Comparison of ENCODE assay signal across 29 cellular contexts in the genomic region with DNA sequence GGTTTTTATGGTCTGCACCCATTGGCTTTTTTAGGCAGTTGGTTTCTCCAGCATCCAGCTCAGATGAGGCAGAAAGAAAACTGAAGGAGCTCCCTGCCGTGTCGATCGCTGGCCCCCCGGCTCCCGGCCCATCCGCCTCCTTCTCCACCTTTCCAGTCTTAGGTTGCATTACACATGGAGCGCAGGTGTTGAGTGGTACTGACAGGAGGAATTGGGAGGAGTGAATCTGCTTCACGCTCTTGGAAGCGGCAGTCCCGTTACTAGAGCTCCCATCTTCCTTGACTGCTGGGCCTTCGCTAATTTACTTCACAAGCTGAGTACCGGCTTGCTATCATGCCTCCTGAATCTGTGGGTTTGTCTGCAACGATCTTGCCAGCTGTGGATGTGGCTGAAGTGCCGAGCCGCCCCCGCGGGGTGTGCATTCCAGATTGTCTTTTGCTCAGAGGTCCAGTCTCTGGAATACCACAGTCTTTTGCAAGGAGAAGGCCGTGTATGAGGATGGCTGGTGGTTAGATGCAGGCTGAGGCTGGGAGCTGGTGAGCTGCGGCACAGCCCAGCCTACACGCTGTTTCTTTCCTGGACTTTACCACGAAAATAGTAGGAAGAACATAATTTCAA. TPM values are rescaled to one million over a fixed set of nuclear protein-coding genes. Genes with fewer than 3 reads are reported as not detected.
DNase-seq lines count a peak whose midpoint lies in the region; FAIRE-seq and TF ChIP-seq lines count a peak whose summit lies in the region.
"Had no signal": no experiment of that assay in that cellular context is flagged by ENCODE, and none has a peak within 500 bp of the region (broad histone marks: within the 10 kb centered on the region; RNA-seq: fewer than 3 reads in every experiment).

No MANE protein-coding gene starts in this region.

- no peak overlapping the region for H2AK5ac ChIP-seq in mesenchymal stem cell (ENCODE audit: low read length, severe bottlenecking)

- no peak overlapping the region for H2BK120ac ChIP-seq in mesenchymal stem cell (ENCODE audit: low read depth, low read length)

- H3K27me3 ChIP-seq in astrocyte (ENCODE audit: insufficient read depth, low read length) (no peaks in the 10 kb centered on the region), mesenchymal stem cell (ENCODE audit: control insufficient read depth in 1 of 2, insufficient read depth in 1 of 2, low read length in 2 of 2) (no peaks in the 10 kb centered on the region), brain microvascular endothelial cell (replicated peaks) (no peaks in the 10 kb centered on the region), breast epithelium (no peaks in the 10 kb centered on the region)
- H3K27me3 ChIP-seq: left lung, testis had no signal

- H3K79me2 ChIP-seq in astrocyte (ENCODE audit: insufficient read depth, low read length) = no peaks in the 10 kb centered on the region

- intact Hi-C loops in posterior vena cava (cut with DNase I) (loop anchor here in 1 of 2 donors (10.0 kb wide), 1 partner anchor 129 kb away; no protein-coding TSS in a partner anchor), breast epithelium (cut with DNase I; ENCODE audit: low total_unique reads) (no loop called here)

- H3K27ac ChIP-seq in astrocyte (ENCODE audit: low read depth, low read length) (no peak overlapping the region), mesenchymal stem cell (ENCODE audit: low read length, poor library complexity, severe bottlenecking) (no peak overlapping the region), brain microvascular endothelial cell (no peak overlapping the region), breast epithelium (no peak overlapping the region)
- H3K27ac ChIP-seq: left lung, testis, WERI-Rb-1 had no signal

- H2AFZ ChIP-seq in astrocyte (ENCODE audit: low read depth, low read length) (no peak overlapping the region), mesenchymal stem cell (ENCODE audit: low read depth, low read length) (no peak overlapping the region)

- no peak overlapping the region for H3K27ac Mint-ChIP-seq in astrocyte (ENCODE audit: unreplicated experiment)
- H3K27ac Mint-ChIP-seq: activated CD4-positive, alpha-beta T cell treated with anti-CD3 and anti-CD28 coated beads, Interleukin-2, amount 10 ng/mL, durations not matched to agents 24 days and 14 days; activated naive CD4-positive, alpha-beta T cell treated with anti-CD3 and anti-CD28 coated beads, Interleukin-2, amount 10 ng/mL, durations not matched to agents 7 days and 5 days; CD8-positive, alpha-beta T cell; stimulated activated memory B cell treated with anti-CD40 and anti-IgM and Interleukin-4, amounts not matched to agents 10 μg/mL and 1 μg/mL and 100 μg/mL, for 72 hours had no signal

- H3K23ac ChIP-seq in mesenchymal stem cell (ENCODE audit: low read length in 2 of 2) = no peak overlapping the region

- no peaks in the 10 kb centered on the region for H3K9me3 Mint-ChIP-seq in astrocyte (ENCODE audit: unreplicated experiment)
- H3K9me3 Mint-ChIP-seq: activated CD4-positive, alpha-beta T cell treated with anti-CD3 and anti-CD28 coated beads, Interleukin-2, amount 10 ng/mL, durations not matched to agents 24 days and 14 days; activated naive CD4-positive, alpha-beta T cell treated with anti-CD3 and anti-CD28 coated beads, Interleukin-2, amount 10 ng/mL, durations not matched to agents 7 days and 5 days; CD8-positive, alpha-beta T cell; naive B cell; stimulated activated memory B cell treated with anti-CD40 and anti-IgM and Interleukin-4, amounts not matched to agents 10 μg/mL and 1 μg/mL and 100 μg/mL, for 72 hours had no signal

- TF ChIP-seq CTCF in astrocyte (IDR thresholded peaks at IDR 0.05; ENCODE audit: insufficient read depth, low read depth, low read length) = no peak
- no peak for TF ChIP-seq CTCF in fibroblast of villous mesenchyme (IDR thresholded peaks at IDR 0.05; ENCODE audit: insufficient read depth, low read depth, low read length)
- TF ChIP-seq CTCF in brain microvascular endothelial cell (IDR thresholded peaks at IDR 0.05; ENCODE audit: low read depth, low read length, missing control alignments) = no peak
- no peak for TF ChIP-seq CTCF in breast epithelium (IDR thresholded peaks at IDR 0.05)

- H3K27me3 Mint-ChIP-seq in astrocyte (ENCODE audit: low read depth, unreplicated experiment) = no peaks in the 10 kb centered on the region
- H3K27me3 Mint-ChIP-seq: activated CD4-positive, alpha-beta T cell treated with anti-CD3 and anti-CD28 coated beads, Interleukin-2, amount 10 ng/mL, durations not matched to agents 24 days and 14 days; activated naive CD4-positive, alpha-beta T cell treated with anti-CD3 and anti-CD28 coated beads, Interleukin-2, amount 10 ng/mL, durations not matched to agents 7 days and 5 days; naive B cell; stimulated activated memory B cell treated with anti-CD40 and anti-IgM and Interleukin-4, amounts not matched to agents 10 μg/mL and 1 μg/mL and 100 μg/mL, for 72 hours had no signal

- TF ChIP-seq POLR2A in breast epithelium (IDR thresholded peaks at IDR 0.05) = no peak

- no peak overlapping the region for H2BK5ac ChIP-seq in mesenchymal stem cell (ENCODE audit: low read depth, low read length, poor library complexity, severe bottlenecking)

- H2BK12ac ChIP-seq in mesenchymal stem cell (ENCODE audit: low read length in 2 of 2) = no peak overlapping the region

- H3K4me3 ChIP-seq in astrocyte (ENCODE audit: insufficient read depth, low read depth, low read length) (no peak overlapping the region), fibroblast of villous mesenchyme (ENCODE audit: low read depth, low read length) (no peak overlapping the region), mesenchymal stem cell (ENCODE audit: insufficient read depth in 1 of 2, low read depth in 1 of 2, low read length in 2 of 2) (no peak overlapping the region), brain microvascular endothelial cell (ENCODE audit: low read depth, low read length) (no peak overlapping the region), breast epithelium (no peak overlapping the region)
- H3K4me3 ChIP-seq: left lung, testis had no signal

- H4K20me1 ChIP-seq in astrocyte (ENCODE audit: insufficient read depth, low read length) = no peaks in the 10 kb centered on the region

- no peak overlapping the region for H3K14ac ChIP-seq in mesenchymal stem cell (ENCODE audit: low read length in 2 of 2)

- DNase-seq in GM03348 (ENCODE audit: low spot score) (peak; percentile 67), astrocyte (ENCODE audit: low read depth) (peak; percentile 85), fibroblast of villous mesenchyme (ENCODE audit: low read depth) (peak; percentile 41), posterior vena cava (ENCODE audit: low spot score) (peak; percentile 48), mesenchymal stem cell (no peak), brain microvascular endothelial cell (no peak), breast epithelium (ENCODE audit: low spot score in 2 of 2) (no peak), AML-193 (lab: John Stamatoyannopoulos, UW) (no peak)
- DNase-seq: activated CD4-positive, alpha-beta T cell treated with anti-CD3 and anti-CD28 coated beads, Interleukin-2, amount 10 ng/mL, durations not matched to agents 24 days and 14 days; activated naive CD4-positive, alpha-beta T cell treated with anti-CD3 and anti-CD28 coated beads, Interleukin-2, amount 10 ng/mL, durations not matched to agents 7 days and 5 days; CD8-positive, alpha-beta T cell; central memory CD4-positive, alpha-beta T cell; dermis blood vessel endothelial cell; DMS 273 treated with DMSO at 0.1 percent for 48 hours; HCEC 1CT; KBM-7; naive B cell; NCI-H2029; NCI-H774; right cardiac atrium; stimulated activated CD4-positive, alpha-beta T cell treated with anti-CD3 and anti-CD28 coated beads, Interleukin-12 subunit alpha, Interleukin-12 subunit beta, amount 100 ng/mL, for 4 hours; stimulated activated CD4-positive, alpha-beta T cell treated with anti-CD3 and anti-CD28 coated beads, Interleukin-4, amount 100 ng/mL, for 1 hour; SW 1271; T-helper 9 cell; testis; WERI-Rb-1 had no signal

- H3K4me1 ChIP-seq in astrocyte (ENCODE audit: insufficient read depth, low read length) (peaks cover 14% of the 10 kb centered on the region), mesenchymal stem cell (ENCODE audit: control insufficient read depth, insufficient read depth, low read depth, low read length) (peaks cover 16% of the 10 kb centered on the region), breast epithelium (no peaks in the 10 kb centered on the region)
- H3K4me1 ChIP-seq: left lung, testis had no signal

- H3K4me1 Mint-ChIP-seq in astrocyte (ENCODE audit: low read depth, unreplicated experiment) = peaks cover 20% of the 10 kb centered on the region
- H3K4me1 Mint-ChIP-seq: stimulated activated memory B cell treated with anti-CD40 and anti-IgM and Interleukin-4, amounts not matched to agents 10 μg/mL and 1 μg/mL and 100 μg/mL, for 72 hours had no signal

- WGBS in mesenchymal stem cell = 96% methylated on average over 17 of the region's 21 CpGs

- H3K4me3 Mint-ChIP-seq in astrocyte (ENCODE audit: unreplicated experiment) = no peak overlapping the region
- H3K4me3 Mint-ChIP-seq: activated CD4-positive, alpha-beta T cell treated with anti-CD3 and anti-CD28 coated beads, Interleukin-2, amount 10 ng/mL, durations not matched to agents 24 days and 14 days; activated naive CD4-positive, alpha-beta T cell treated with anti-CD3 and anti-CD28 coated beads, Interleukin-2, amount 10 ng/mL, durations not matched to agents 7 days and 5 days; CD8-positive, alpha-beta T cell; naive B cell; stimulated activated memory B cell treated with anti-CD40 and anti-IgM and Interleukin-4, amounts not matched to agents 10 μg/mL and 1 μg/mL and 100 μg/mL, for 72 hours had no signal

- H3K36me3 ChIP-seq in astrocyte (ENCODE audit: insufficient read depth, low read length) = no peaks in the 10 kb centered on the region
- H3K36me3 ChIP-seq in mesenchymal stem cell (ENCODE audit: control insufficient read depth in 1 of 2, insufficient read depth in 2 of 2, low read depth in 1 of 2, low read length in 2 of 2) = peaks cover 56 to 64% of the 10 kb centered on the region in 2 experiments
- peaks cover 8% of the 10 kb centered on the region for H3K36me3 ChIP-seq in brain microvascular endothelial cell (replicated peaks)
- H3K36me3 ChIP-seq in breast epithelium = no peaks in the 10 kb centered on the region

- H3K36me3 Mint-ChIP-seq in astrocyte (ENCODE audit: low read depth, unreplicated experiment) = peaks cover 19% of the 10 kb centered on the region

- no peaks in the 10 kb centered on the region for H3K9me3 ChIP-seq in astrocyte (ENCODE audit: insufficient read depth, low read depth, low read length)
- H3K9me3 ChIP-seq in mesenchymal stem cell (ENCODE audit: control insufficient read depth, low read length) = no peaks in the 10 kb centered on the region
- no peaks in the 10 kb centered on the region for H3K9me3 ChIP-seq in breast epithelium
- H3K9me3 ChIP-seq: left lung, testis had no signal

- no peak overlapping the region for H3K4ac ChIP-seq in mesenchymal stem cell (ENCODE audit: low read depth in 1 of 2, low read length in 2 of 2)

- in situ Hi-C loops in brain microvascular endothelial cell (cut with HindIII; ENCODE audit: low pct_ligation_motif_present, low sequenced_read_pairs) = no loop called here

- no peak overlapping the region for H2BK15ac ChIP-seq in mesenchymal stem cell (ENCODE audit: low read depth, poor library complexity, severe bottlenecking)

- no peak overlapping the region for H3K18ac ChIP-seq in mesenchymal stem cell (ENCODE audit: low read depth in 1 of 2, low read length in 2 of 2)

- H3K4me2 ChIP-seq in astrocyte (ENCODE audit: low read length) = no peak overlapping the region
- H3K4me2 ChIP-seq in mesenchymal stem cell (ENCODE audit: low read length, poor library complexity, severe bottlenecking) = no peak overlapping the region

- no peak for FAIRE-seq in astrocyte (lab: Jason Lieb, UNC)
- FAIRE-seq: endometrium had no signal

- no peak overlapping the region for H4K91ac ChIP-seq in mesenchymal stem cell (ENCODE audit: low read length)

- peaks cover 18% of the 10 kb centered on the region for H3K79me1 ChIP-seq in mesenchymal stem cell (replicated peaks; ENCODE audit: low read length, poor library complexity, severe bottlenecking)

- H3K9ac ChIP-seq in astrocyte (ENCODE audit: low read length) = no peak overlapping the region
- H3K9ac ChIP-seq in mesenchymal stem cell (ENCODE audit: low read length) = no peak overlapping the region

- H4K8ac ChIP-seq in mesenchymal stem cell (ENCODE audit: low read length) = no peak overlapping the region

RNA-seq across cellular contexts. Expression of gene IQCE, which starts 17.1 kb away (rescaled TPM):
- total RNA-seq in astrocyte (13.1 and 13.8 TPM in 2 replicates), fibroblast of villous mesenchyme (13.2 and 13.4 TPM in 2 replicates), posterior vena cava (10 to 100 TPM; 14.6 to 19.1 TPM), breast epithelium (10 to 100 TPM; 13.4 to 22.7 (median 13.8) TPM)
- 10.2 TPM for polyA plus RNA-seq in mesenchymal stem cell (2013, experiment 1 of 2)
- 10.0 TPM for polyA plus RNA-seq in mesenchymal stem cell (2013, experiment 2 of 2)

RNA-seq across cellular contexts. Expression of gene BRAT1, which starts 20.5 kb away (rescaled TPM):
- total RNA-seq in astrocyte (18.7 and 19.7 TPM in 2 replicates), fibroblast of villous mesenchyme (23.3 and 27.7 TPM in 2 replicates), posterior vena cava (10 to 100 TPM; 16.3 to 17.2 TPM), breast epithelium (10 to 100 TPM; 20.8 to 36.4 (median 28.4) TPM)
- 10.5 TPM for polyA plus RNA-seq in mesenchymal stem cell (2013, experiment 1 of 2)
- 10.6 TPM for polyA plus RNA-seq in mesenchymal stem cell (2013, experiment 2 of 2)

RNA-seq across cellular contexts. Expression of gene TTYH3, which starts 55.9 kb away (rescaled TPM):
- total RNA-seq in astrocyte = 264 and 273 TPM in 2 replicates
- 61.3 and 77.3 TPM in 2 replicates for total RNA-seq in fibroblast of villous mesenchyme
- 10 to 100 TPM; 50.1 to 51.6 TPM for total RNA-seq in posterior vena cava
- 198 TPM for polyA plus RNA-seq in mesenchymal stem cell (2013, experiment 1 of 2)
- polyA plus RNA-seq in mesenchymal stem cell (2013, experiment 2 of 2) = 194 TPM
- total RNA-seq in breast epithelium = 10 to 100 TPM; 11.6 to 17.9 (median 17.4) TPM

RNA-seq across cellular contexts. Expression of gene LFNG, which starts 56.3 kb away (rescaled TPM):
- total RNA-seq in astrocyte (58.6 and 76.9 TPM in 2 replicates), fibroblast of villous mesenchyme (7.4 and 10.8 TPM in 2 replicates), posterior vena cava (10 to 100 TPM; 15.2 to 16.5 TPM), breast epithelium (10 to 100 TPM in 1 of 3 donors, 1 to 10 TPM in 2; 5.0 to 16.4 (median 9.1) TPM)
- polyA plus RNA-seq in mesenchymal stem cell (2013, experiment 1 of 2) = 0.22 TPM
- polyA plus RNA-seq in mesenchymal stem cell (2013, experiment 2 of 2) = 0.21 TPM

Comparison
In these comparisons a context has a peak if more than half of its experiments do, and no peak if none do; other contexts are left out.
1. DNase-seq: peak in GM03348 (single experiment), astrocyte (single experiment), fibroblast of villous mesenchyme (single experiment) and posterior vena cava (single experiment); none in mesenchymal stem cell (single experiment), brain microvascular endothelial cell (single experiment), breast epithelium (0 of 2) and AML-193 (0 of 2).